16 cellular contexts compared by ENCODE assay signal in the genomic region with DNA sequence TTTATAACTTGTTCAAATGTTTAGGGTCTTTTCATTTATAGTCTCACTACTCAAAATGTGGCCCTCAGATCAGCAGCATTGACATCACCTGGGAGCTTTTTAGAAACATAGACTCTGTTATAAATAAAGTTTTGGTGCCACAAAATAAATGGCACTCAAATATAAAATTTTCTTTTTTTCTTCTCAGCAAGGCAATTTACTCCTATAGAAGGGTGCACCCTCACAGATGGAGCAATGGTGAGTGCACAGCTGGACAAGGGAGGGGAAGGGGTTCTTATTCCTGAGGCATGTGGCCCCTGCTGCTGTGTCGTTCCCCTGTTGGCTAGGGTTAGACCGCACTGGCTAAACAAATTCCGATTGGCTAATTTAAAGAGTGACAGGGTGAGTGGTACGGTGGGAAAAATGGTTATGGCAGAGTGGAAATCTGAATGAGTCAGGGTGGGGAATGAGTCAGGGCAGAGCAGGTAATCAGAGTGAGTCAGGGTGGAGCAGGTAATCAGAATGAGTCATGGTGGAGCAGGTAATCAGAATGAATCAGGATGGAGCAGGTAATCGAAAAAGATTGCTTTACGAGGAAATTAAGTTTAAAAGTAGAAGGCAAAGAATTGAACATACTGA.
DNase-seq lines count a peak whose midpoint lies in the region; ATAC-seq and TF ChIP-seq lines count a peak whose summit lies in the region.
"Had no signal": no experiment of that assay in that cellular context is flagged by ENCODE, and none has a peak within 500 bp of the region (broad histone marks: within the 10 kb centered on the region; RNA-seq: fewer than 3 reads in every experiment).

No MANE protein-coding gene starts in this region.

- no peak for TF ChIP-seq CTCF in fibroblast of mammary gland (conservative IDR thresholded peaks at IDR 0.05; ENCODE audit: control insufficient read depth, insufficient read depth, low read depth, low read length)

- ATAC-seq in stimulated activated naive CD8-positive, alpha-beta T cell treated with anti-CD3 and anti-CD28 coated beads, Interleukin-15, Interleukin-2, amounts not matched to agents 100 U/mL and 50 U/mL, for 24 hours = no peak
- no peak for ATAC-seq in HG03442 (IDR thresholded peaks at IDR 0.05; ENCODE audit: unreplicated experiment)
- ATAC-seq: stimulated activated naive B cell treated with anti-CD40 and anti-IgM and Interleukin-4, amounts not matched to agents 10 μg/mL and 1 μg/mL and 100 μg/mL, for 72 hours had no signal

- no peak overlapping the region for H3K4me3 ChIP-seq in fibroblast of mammary gland (ENCODE audit: control insufficient read depth, low read depth, low read length)
- H3K4me3 ChIP-seq: esophagus squamous epithelium, left ventricle myocardium inferior, upper lobe of left lung had no signal

- peak; percentile 24 for DNase-seq in stimulated activated CD4-positive, alpha-beta T cell treated with anti-CD3 and anti-CD28 coated beads, Interleukin-15, amount 100 ng/mL, for 24 hours
- DNase-seq in stimulated activated CD4-positive, alpha-beta T cell treated with anti-CD3 and anti-CD28 coated beads, Interleukin-12 subunit alpha, Interleukin-12 subunit beta, amount 100 ng/mL, for 4 hours = no peak
- DNase-seq in activated CD4-positive, alpha-beta T cell treated with anti-CD3 and anti-CD28 coated beads, Interleukin-2, amount 50 U/mL, for 48 hours = peak; percentile 7 to 22
- DNase-seq in fibroblast of mammary gland (ENCODE audit: low read depth) (peak; percentile 3), NCI-H524 (lab: John Stamatoyannopoulos, UW) (no peak)
- DNase-seq in stimulated activated naive CD8-positive, alpha-beta T cell treated with anti-CD3 and anti-CD28 coated beads, Interleukin-15, Interleukin-2, amounts not matched to agents 100 U/mL and 50 U/mL, for 24 hours = peak; percentile 4
- DNase-seq: anterior cingulate cortex; esophagus squamous epithelium; left ventricle myocardium inferior; NCI-H1092; NCI-H2029 treated with DMSO at 0.1 percent for 48 hours; NCI-H510A treated with DMSO at 0.1 percent for 48 hours; stimulated activated naive B cell treated with anti-CD40 and anti-IgM and Interleukin-4, amounts not matched to agents 10 μg/mL and 1 μg/mL and 100 μg/mL, for 72 hours; SW 1271; upper lobe of left lung had no signal

Comparison
In these comparisons a context has a peak if more than half of its experiments do, and no peak if none do; other contexts are left out.
1. DNase-seq: peak in stimulated activated CD4-positive, alpha-beta T cell treated with anti-CD3 and anti-CD28 coated beads, Interleukin-15, amount 100 ng/mL, for 24 hours (single experiment), activated CD4-positive, alpha-beta T cell treated with anti-CD3 and anti-CD28 coated beads, Interleukin-2, amount 50 U/mL, for 48 hours (2 of 2), fibroblast of mammary gland (single experiment) and stimulated activated naive CD8-positive, alpha-beta T cell treated with anti-CD3 and anti-CD28 coated beads, Interleukin-15, Interleukin-2, amounts not matched to agents 100 U/mL and 50 U/mL, for 24 hours (single experiment); none in stimulated activated CD4-positive, alpha-beta T cell treated with anti-CD3 and anti-CD28 coated beads, Interleukin-12 subunit alpha, Interleukin-12 subunit beta, amount 100 ng/mL, for 4 hours (single experiment) and NCI-H524 (0 of 2).